ENCODE assay signal across 8 cellular contexts in genomic region chr15:39782441-39783138, GRCh38. TPM values are rescaled to one million over a fixed set of nuclear protein-coding genes. Genes with fewer than 3 reads are reported as not detected.
DNase-seq lines count a peak whose midpoint lies in the region; ATAC-seq, FAIRE-seq and TF ChIP-seq lines count a peak whose summit lies in the region.

TSS of gene FSIP1 (minus strand) at chr15:39782841. CDS start at chr15:39776524, 6,317 bp downstream.

- H3K27me3 ChIP-seq in heart right ventricle, result no peaks in the 10 kb centered on the region
- no peaks in the 10 kb centered on the region for H3K27me3 ChIP-seq in upper lobe of right lung

- peak; percentile 91 for DNase-seq in GM12892 (ENCODE audit: insufficient read length)
- peak; percentile 93 for DNase-seq in NCI-H1436 (lab: John Stamatoyannopoulos, UW)
- peak; percentile 90 for DNase-seq in SW480 (ENCODE audit: low spot score)
- DNase-seq in amniotic epithelial cell (ENCODE audit: low read depth), result peak; percentile 95
- peak; percentile 96 to 97 for DNase-seq in heart right ventricle
- peak; percentile 99 for DNase-seq in posterior vena cava (ENCODE audit: low spot score)
- peak; percentile 98 for DNase-seq in upper lobe of right lung

- TF ChIP-seq POLR2A in GM12892 (IDR thresholded peaks at IDR 0.05; ENCODE audit: low read depth, low read length), result peak; percentile 89

- intact Hi-C loops in heart right ventricle (cut with DNase I) (loop anchor here in 7 of 10 donors (10.0 kb wide), 3 partner anchors 152 to 252 kb away; partner anchors contain the start of genes SRP14 (in 3 of the 7) and EIF2AK4 (in 2 of the 7)), posterior vena cava (cut with DNase I) (no loop called here), upper lobe of right lung (cut with DNase I) (no loop called here)

- FAIRE-seq in GM12892 (lab: Jason Lieb, UNC), result peak; percentile 96

- H3K9me3 ChIP-seq in heart right ventricle (no peaks in the 10 kb centered on the region), upper lobe of right lung (no peaks in the 10 kb centered on the region)

- peak; percentile 98 for ATAC-seq in HG02840 (IDR thresholded peaks at IDR 0.05; ENCODE audit: low FRiP score, unreplicated experiment)
- ATAC-seq in heart right ventricle, result peak; percentile 99 to 100 (median 100)
- peak; percentile 99 for ATAC-seq in upper lobe of right lung

- 0 to 1% methylated on average over 63 to 64 of the region's 64 CpGs for WGBS in heart right ventricle, 2 donors

- no peaks in the 10 kb centered on the region for H3K36me3 ChIP-seq in heart right ventricle
- H3K36me3 ChIP-seq in upper lobe of right lung, result no peaks in the 10 kb centered on the region

- H3K4me3 ChIP-seq in heart right ventricle (peak within 1 kb of the TSS; percentile 47 to 90 (median 75)), upper lobe of right lung (peak within 1 kb of the TSS; percentile 88)

- H3K4me1 ChIP-seq in heart right ventricle (peaks cover 0 to 46% (median 18%) of the 10 kb centered on the region in 9 donors), upper lobe of right lung (peaks cover 16% of the 10 kb centered on the region)

- TF ChIP-seq CTCF in heart right ventricle (IDR thresholded peaks at IDR 0.05) (no peak), upper lobe of right lung (IDR thresholded peaks at IDR 0.05) (no peak)

- H3K27ac ChIP-seq in heart right ventricle (peak within 1 kb of the TSS in 9 of 10 donors; percentile 58 to 90 (median 79)), upper lobe of right lung (peak within 1 kb of the TSS; percentile 79)

RNA-seq across cellular contexts. Expression of gene FSIP1, which starts in this region (rescaled TPM):
- polyA plus RNA-seq in GM12892 (2012; ENCODE audit: missing spikeins), result not detected
- total RNA-seq in heart right ventricle (1 to 10 TPM in 3 of 10 donors, under 1 TPM in 7; 0.15 to 4.4 (median 0.89) TPM), posterior vena cava (under 1 TPM; 0.69 to 1.00 TPM), upper lobe of right lung (0.96 TPM)
- 1 to 10 TPM in 1 of 2 donors, under 1 TPM in 1; 0.19 to 1.9 TPM for polyA plus RNA-seq in heart right ventricle

Comparison
In these comparisons a context has a peak if more than half of its experiments do, and no peak if none do; other contexts are left out.
1. Peak in every context shown above with its lines: DNase-seq, ATAC-seq, H3K4me3 ChIP-seq and H3K27ac ChIP-seq.
2. Peak in DNase-seq in posterior vena cava; RNA of the gene not detected or under 1 TPM.
3. Peak in DNase-seq, ATAC-seq, H3K4me3 ChIP-seq and H3K27ac ChIP-seq in upper lobe of right lung; RNA of the gene not detected or under 1 TPM.
4. intact Hi-C loops: an anchor here in heart right ventricle (10.0 kb wide); none called in posterior vena cava and upper lobe of right lung.